ENCODE assay signal across 2 cellular contexts in genomic region chr5:133035224-133035623, GRCh38.
TF ChIP-seq lines count a peak whose summit lies in the region.

No MANE protein-coding gene starts in this region.

TF ChIP-seq in GM23338, 12 proteins besides CTCF, POLR2A, EP300 and RAD21:
- no peak for TF ChIP-seq EZH2 (IDR thresholded peaks at IDR 0.05; ENCODE audit: low read depth, unreplicated experiment)
- TF ChIP-seq POLR2AphosphoS5 (IDR thresholded peaks at IDR 0.05; ENCODE audit: low read depth) = no peak
- no peak for TF ChIP-seq STAT1 (IDR thresholded peaks at IDR 0.05; ENCODE audit: unreplicated experiment)
- no peak for TF ChIP-seq ZNF331 (CRISPR knock-in tag; IDR thresholded peaks at IDR 0.05; ENCODE audit: low read depth)
- TF ChIP-seq ZNF462 (CRISPR knock-in tag; IDR thresholded peaks at IDR 0.05) = no peak
- no peak for TF ChIP-seq EZH2phosphoT487 (IDR thresholded peaks at IDR 0.05; ENCODE audit: unreplicated experiment)
- TF ChIP-seq JUNB (IDR thresholded peaks at IDR 0.05; ENCODE audit: unreplicated experiment) = no peak
- TF ChIP-seq ZNF114 (CRISPR knock-in tag; IDR thresholded peaks at IDR 0.05) = no peak
- TF ChIP-seq, protein P1, sequence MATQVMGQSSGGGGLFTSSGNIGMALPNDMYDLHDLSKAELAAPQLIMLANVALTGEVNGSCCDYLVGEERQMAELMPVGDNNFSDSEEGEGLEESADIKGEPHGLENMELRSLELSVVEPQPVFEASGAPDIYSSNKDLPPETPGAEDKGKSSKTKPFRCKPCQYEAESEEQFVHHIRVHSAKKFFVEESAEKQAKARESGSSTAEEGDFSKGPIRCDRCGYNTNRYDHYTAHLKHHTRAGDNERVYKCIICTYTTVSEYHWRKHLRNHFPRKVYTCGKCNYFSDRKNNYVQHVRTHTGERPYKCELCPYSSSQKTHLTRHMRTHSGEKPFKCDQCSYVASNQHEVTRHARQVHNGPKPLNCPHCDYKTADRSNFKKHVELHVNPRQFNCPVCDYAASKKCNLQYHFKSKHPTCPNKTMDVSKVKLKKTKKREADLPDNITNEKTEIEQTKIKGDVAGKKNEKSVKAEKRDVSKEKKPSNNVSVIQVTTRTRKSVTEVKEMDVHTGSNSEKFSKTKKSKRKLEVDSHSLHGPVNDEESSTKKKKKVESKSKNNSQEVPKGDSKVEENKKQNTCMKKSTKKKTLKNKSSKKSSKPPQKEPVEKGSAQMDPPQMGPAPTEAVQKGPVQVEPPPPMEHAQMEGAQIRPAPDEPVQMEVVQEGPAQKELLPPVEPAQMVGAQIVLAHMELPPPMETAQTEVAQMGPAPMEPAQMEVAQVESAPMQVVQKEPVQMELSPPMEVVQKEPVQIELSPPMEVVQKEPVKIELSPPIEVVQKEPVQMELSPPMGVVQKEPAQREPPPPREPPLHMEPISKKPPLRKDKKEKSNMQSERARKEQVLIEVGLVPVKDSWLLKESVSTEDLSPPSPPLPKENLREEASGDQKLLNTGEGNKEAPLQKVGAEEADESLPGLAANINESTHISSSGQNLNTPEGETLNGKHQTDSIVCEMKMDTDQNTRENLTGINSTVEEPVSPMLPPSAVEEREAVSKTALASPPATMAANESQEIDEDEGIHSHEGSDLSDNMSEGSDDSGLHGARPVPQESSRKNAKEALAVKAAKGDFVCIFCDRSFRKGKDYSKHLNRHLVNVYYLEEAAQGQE (IDR thresholded peaks at IDR 0.05; ENCODE audit: unreplicated experiment) = no peak
- TF ChIP-seq NANOG (IDR thresholded peaks at IDR 0.05; ENCODE audit: borderline replicate concordance) = no peak
TF ChIP-seq in GM23338: peak in this region for 0.

TF ChIP-seq in H1, 55 proteins besides CTCF, POLR2A, EP300 and RAD21:
- TF ChIP-seq KDM5A (IDR thresholded peaks at IDR 0.05; ENCODE audit: low read length) (no peak), MAFK (IDR thresholded peaks at IDR 0.05; ENCODE audit: low read depth, low read length) (no peak), TAF1 (IDR thresholded peaks at IDR 0.05; ENCODE audit: low read depth, low read length) (no peak), TCF12 (IDR thresholded peaks at IDR 0.05; ENCODE audit: low read depth, low read length) (no peak), HDAC2 (IDR thresholded peaks at IDR 0.05; ENCODE audit: borderline replicate concordance in 1 of 2, low read depth in 2 of 2, low read length in 2 of 2) (no peak), SRF (IDR thresholded peaks at IDR 0.05; ENCODE audit: low read depth, low read length) (no peak), SIX5 (IDR thresholded peaks at IDR 0.05; ENCODE audit: low read depth, low read length) (no peak)
TF ChIP-seq in H1: peak in this region for 0.
